In genomic region chr4:57080781-57081650, GRCh38 we compare ENCODE assay signal across 9 cellular contexts. TPM values are rescaled to one million over a fixed set of nuclear protein-coding genes. Genes with fewer than 3 reads are reported as not detected.
A peak's percentile ranks its signal among the peaks of the same experiment; 100 is the strongest.
DNase-seq lines count a peak whose midpoint lies in the region; ATAC-seq and TF ChIP-seq lines count a peak whose summit lies in the region.
"Had no signal": no experiment of that assay in that cellular context is flagged by ENCODE, and none has a peak within 500 bp of the region (broad histone marks: within the 10 kb centered on the region; RNA-seq: fewer than 3 reads in every experiment).

No MANE protein-coding gene starts in this region.

- H3K36me3 ChIP-seq in SJCRH30: no peaks in the 10 kb centered on the region

- H3K4me1 Mint-ChIP-seq in stimulated activated naive CD8-positive, alpha-beta T cell treated with anti-CD3 and anti-CD28 coated beads, Interleukin-15, amount 100 ng/mL, for 72 hours: no peaks in the 10 kb centered on the region
- no peaks in the 10 kb centered on the region for H3K4me1 Mint-ChIP-seq in stimulated activated naive B cell treated with anti-CD40 and anti-IgM and Interleukin-4, amounts not matched to agents 10 μg/mL and 1 μg/mL and 100 μg/mL, for 72 hours
- H3K4me1 Mint-ChIP-seq: central memory CD8-positive, alpha-beta T cell had no signal

- no peak for ATAC-seq in HG03469 (IDR thresholded peaks at IDR 0.05; ENCODE audit: unreplicated experiment)
- ATAC-seq in stimulated activated naive CD8-positive, alpha-beta T cell treated with anti-CD3 and anti-CD28 coated beads, Interleukin-15, amount 100 ng/mL, for 72 hours: no peak
- ATAC-seq in stimulated activated naive B cell treated with anti-CD40 and anti-IgM and Interleukin-4, amounts not matched to agents 10 μg/mL and 1 μg/mL and 100 μg/mL, for 72 hours (replicated peaks): no peak

- TF ChIP-seq CTCF in AG09309 (IDR thresholded peaks at IDR 0.05; ENCODE audit: control insufficient read depth, insufficient read depth, low read depth, low read length, missing control alignments): no peak

- peak overlapping the region; percentile 38; the same call in 1 of the 2 replicates for H3K27ac ChIP-seq in SJCRH30

- no peak overlapping the region for H3K4me3 Mint-ChIP-seq in stimulated activated naive CD8-positive, alpha-beta T cell treated with anti-CD3 and anti-CD28 coated beads, Interleukin-15, amount 100 ng/mL, for 72 hours
- H3K4me3 Mint-ChIP-seq in stimulated activated naive B cell treated with anti-CD40 and anti-IgM and Interleukin-4, amounts not matched to agents 10 μg/mL and 1 μg/mL and 100 μg/mL, for 72 hours: no peak overlapping the region
- H3K4me3 Mint-ChIP-seq: central memory CD8-positive, alpha-beta T cell had no signal

- no peak overlapping the region for H3K27ac Mint-ChIP-seq in stimulated activated naive CD8-positive, alpha-beta T cell treated with anti-CD3 and anti-CD28 coated beads, Interleukin-15, amount 100 ng/mL, for 72 hours
- H3K27ac Mint-ChIP-seq in stimulated activated naive B cell treated with anti-CD40 and anti-IgM and Interleukin-4, amounts not matched to agents 10 μg/mL and 1 μg/mL and 100 μg/mL, for 72 hours: no peak overlapping the region

- peaks cover 7% of the 10 kb centered on the region for H3K27me3 Mint-ChIP-seq in stimulated activated naive CD8-positive, alpha-beta T cell treated with anti-CD3 and anti-CD28 coated beads, Interleukin-15, amount 100 ng/mL, for 72 hours
- H3K27me3 Mint-ChIP-seq in stimulated activated naive B cell treated with anti-CD40 and anti-IgM and Interleukin-4, amounts not matched to agents 10 μg/mL and 1 μg/mL and 100 μg/mL, for 72 hours: no peaks in the 10 kb centered on the region

- peaks cover 13% of the 10 kb centered on the region for H3K4me1 ChIP-seq in SJCRH30

- no peaks in the 10 kb centered on the region; the same call in 1 of the 2 replicates for H3K9me3 ChIP-seq in SJCRH30 (replicated peaks)

- H3K36me3 Mint-ChIP-seq in stimulated activated naive B cell treated with anti-CD40 and anti-IgM and Interleukin-4, amounts not matched to agents 10 μg/mL and 1 μg/mL and 100 μg/mL, for 72 hours: no peaks in the 10 kb centered on the region

- no peaks in the 10 kb centered on the region for H3K27me3 ChIP-seq in SJCRH30

- peak; percentile 97 for DNase-seq in AG09309 (ENCODE audit: low read depth)
- peak; percentile 30 to 49 for DNase-seq in SJCRH30
- DNase-seq in fibroblast of gingiva (ENCODE audit: low read depth): peak; percentile 85
- DNase-seq in non-pigmented ciliary epithelial cell (ENCODE audit: low read depth): peak; percentile 98
- DNase-seq in stimulated activated naive CD8-positive, alpha-beta T cell treated with anti-CD3 and anti-CD28 coated beads, Interleukin-15, amount 100 ng/mL, for 72 hours: no peak
- no peak for DNase-seq in stimulated activated naive B cell treated with anti-CD40 and anti-IgM and Interleukin-4, amounts not matched to agents 10 μg/mL and 1 μg/mL and 100 μg/mL, for 72 hours
- no peak for DNase-seq in activated T-cell treated with anti-CD3 and anti-CD28 coated beads, Interleukin-2, amount 50 U/mL, for 48 hours

- no peak overlapping the region for H3K4me3 ChIP-seq in AG09309 (ENCODE audit: control insufficient read depth, low read depth, low read length)
- no peak overlapping the region for H3K4me3 ChIP-seq in SJCRH30

- H3K9me3 Mint-ChIP-seq in stimulated activated naive CD8-positive, alpha-beta T cell treated with anti-CD3 and anti-CD28 coated beads, Interleukin-15, amount 100 ng/mL, for 72 hours: no peaks in the 10 kb centered on the region
- no peaks in the 10 kb centered on the region for H3K9me3 Mint-ChIP-seq in stimulated activated naive B cell treated with anti-CD40 and anti-IgM and Interleukin-4, amounts not matched to agents 10 μg/mL and 1 μg/mL and 100 μg/mL, for 72 hours
- H3K9me3 Mint-ChIP-seq: central memory CD8-positive, alpha-beta T cell had no signal

RNA-seq across cellular contexts. Expression of gene IGFBP7, which starts 29.2 kb away (rescaled TPM):
- total RNA-seq in SJCRH30 (2014; rRNA removed; shearing (Covaris generic)): 1.8 and 2.3 TPM in 2 replicates

Comparison
In these comparisons a context has a peak if more than half of its experiments do, and no peak if none do; other contexts are left out.
1. DNase-seq: peak in AG09309 (single experiment), SJCRH30 (2 of 2), fibroblast of gingiva (single experiment) and non-pigmented ciliary epithelial cell (single experiment); none in stimulated activated naive CD8-positive, alpha-beta T cell treated with anti-CD3 and anti-CD28 coated beads, Interleukin-15, amount 100 ng/mL, for 72 hours (0 of 2), stimulated activated naive B cell treated with anti-CD40 and anti-IgM and Interleukin-4, amounts not matched to agents 10 μg/mL and 1 μg/mL and 100 μg/mL, for 72 hours (single experiment) and activated T-cell treated with anti-CD3 and anti-CD28 coated beads, Interleukin-2, amount 50 U/mL, for 48 hours (0 of 2).